1 cellular context compared by ENCODE assay signal in genomic region chr16:67244387-67245188, GRCh38.
TF ChIP-seq lines count a peak whose summit lies in the region.

No MANE protein-coding gene starts in this region.

TF ChIP-seq in K562, 482 proteins besides CTCF, POLR2A, EP300 and RAD21 (continues in another document):
- TF ChIP-seq ZNF785 (CRISPR knock-in tag; IDR thresholded peaks at IDR 0.05) (no peak), EGR1 (conservative IDR thresholded peaks at IDR 0.05) (peak; percentile 72), POLR2G (IDR thresholded peaks at IDR 0.05; ENCODE audit: low read depth, low read length) (0 out of 2 replicates have a peak, but pooled peaks have one; percentile 24), FOXA3 (CRISPR knock-in tag; conservative IDR thresholded peaks at IDR 0.05 in 1 of 2, IDR thresholded peaks at IDR 0.05 in 1 of 2) (peak in 1 of 2 experiments; percentile 68; a peak in 1 of 4 replicates), SPI1 (IDR thresholded peaks at IDR 0.05; ENCODE audit: borderline replicate concordance, low read depth, low read length) (peak; percentile 58; the same call in 1 of the 2 replicates), CTBP1 (IDR thresholded peaks at IDR 0.05; ENCODE audit: borderline replicate concordance) (peak; percentile 24; the same call in 1 of the 2 replicates), JUN (IDR thresholded peaks at IDR 0.05; ENCODE audit: borderline replicate concordance, low read depth, low read length) (peak; percentile 71), JUN (CRISPR knock-in tag; IDR thresholded peaks at IDR 0.05; ENCODE audit: borderline replicate concordance) (no peak), STAG1 (CRISPR knock-in tag; IDR thresholded peaks at IDR 0.05; ENCODE audit: borderline replicate concordance) (no peak), ATF7 (IDR thresholded peaks at IDR 0.05) (peak; percentile 31; the same call in 1 of the 2 replicates), MAZ (CRISPR knock-in tag; conservative IDR thresholded peaks at IDR 0.05 in 1 of 2, IDR thresholded peaks at IDR 0.05 in 1 of 2) (peak in 1 of 2 experiments; percentile 31; a peak in 1 of 4 replicates), TBP (optimal IDR thresholded peaks at IDR 0.05; ENCODE audit: low read depth, low read length) (peak; percentile 42), FOXK2 (conservative IDR thresholded peaks at IDR 0.05 in 1 of 2, IDR thresholded peaks at IDR 0.05 in 1 of 2; ENCODE audit: low read depth in 2 of 2) (0 out of 4 replicates have a peak, but pooled peaks of 1 of the 2 experiments have one; percentile 38), SMARCA4 (IDR thresholded peaks at IDR 0.05) (peak; percentile 51), UBTF (IDR thresholded peaks at IDR 0.05; ENCODE audit: borderline replicate concordance in 1 of 2, low read depth in 2 of 2, low read length in 2 of 2) (0 out of 4 replicates have a peak, but pooled peaks of 1 of the 2 experiments have one; percentile 58), HDAC2 (IDR thresholded peaks at IDR 0.05) (0 out of 2 replicates have a peak, but pooled peaks have one; percentile 33), RBFOX2 (IDR thresholded peaks at IDR 0.05; ENCODE audit: low read depth, low read length) (peak; percentile 36), ZNF584 (CRISPR knock-in tag; IDR thresholded peaks at IDR 0.05; ENCODE audit: low read depth) (0 out of 2 replicates have a peak, but pooled peaks have one; percentile 24), DACH1 (IDR thresholded peaks at IDR 0.05; ENCODE audit: partially characterized antibody) (peak; percentile 57), SMARCE1 (IDR thresholded peaks at IDR 0.05) (peak; percentile 40; the same call in 1 of the 2 replicates), ARID1B (IDR thresholded peaks at IDR 0.05) (peak; percentile 14; the same call in 1 of the 2 replicates), KDM5B (IDR thresholded peaks at IDR 0.05; ENCODE audit: insufficient replicate concordance, low read depth, low read length) (peak; percentile 10), SMAD4 (CRISPR knock-in tag; conservative IDR thresholded peaks at IDR 0.05) (0 out of 2 replicates have a peak, but pooled peaks have one; percentile 20), POLR2AphosphoS5 (IDR thresholded peaks at IDR 0.05; ENCODE audit: control insufficient read depth, insufficient read depth, low read depth, low read length) (peak; percentile 61), PHF20 (IDR thresholded peaks at IDR 0.05; ENCODE audit: partially characterized antibody) (no peak), TEAD4 (IDR thresholded peaks at IDR 0.05; ENCODE audit: low read length) (no peak), TEAD4 (CRISPR knock-in tag; IDR thresholded peaks at IDR 0.05; ENCODE audit: borderline replicate concordance) (0 out of 2 replicates have a peak, but pooled peaks have one; percentile 42), TCFL5 (CRISPR knock-in tag; conservative IDR thresholded peaks at IDR 0.05) (no peak), USF1 (CRISPR knock-in tag; IDR thresholded peaks at IDR 0.05) (0 out of 2 replicates have a peak, but pooled peaks have one; percentile 8), FOSL1 (tag; conservative IDR thresholded peaks at IDR 0.05) (peak; percentile 87), ATF1 (CRISPR knock-in tag; IDR thresholded peaks at IDR 0.05) (no peak), ATF1 (tag; IDR thresholded peaks at IDR 0.05) (0 out of 2 replicates have a peak, but pooled peaks have one; percentile 7), YY1 (IDR thresholded peaks at IDR 0.05; ENCODE audit: borderline replicate concordance in 1 of 3, control insufficient read depth in 1 of 3, extremely low read depth in 1 of 3, insufficient read depth in 3 of 3, insufficient read length in 1 of 3, insufficient replicate concordance in 2 of 3, low read depth in 1 of 3, low read length in 2 of 3) (no peak), PHF21A (IDR thresholded peaks at IDR 0.05; ENCODE audit: borderline replicate concordance, low read depth) (no peak), JUND (IDR thresholded peaks at IDR 0.05; ENCODE audit: borderline replicate concordance, low read depth, low read length) (peak; percentile 85), JUND (tag; IDR thresholded peaks at IDR 0.05; ENCODE audit: borderline replicate concordance, low read depth, low read length) (peak; percentile 79; the same call in 1 of the 3 replicates), TAF1 (IDR thresholded peaks at IDR 0.05; ENCODE audit: control insufficient read depth, extremely low read depth, insufficient read depth, low read length, severe bottlenecking) (peak; percentile 51), CTCFL (IDR thresholded peaks at IDR 0.05; ENCODE audit: borderline replicate concordance, insufficient read depth, low read depth, low read length, poor library complexity, severe bottlenecking) (peak; percentile 58), HDAC8 (tag; IDR thresholded peaks at IDR 0.05) (no peak)
- TF ChIP-seq, protein P1, sequence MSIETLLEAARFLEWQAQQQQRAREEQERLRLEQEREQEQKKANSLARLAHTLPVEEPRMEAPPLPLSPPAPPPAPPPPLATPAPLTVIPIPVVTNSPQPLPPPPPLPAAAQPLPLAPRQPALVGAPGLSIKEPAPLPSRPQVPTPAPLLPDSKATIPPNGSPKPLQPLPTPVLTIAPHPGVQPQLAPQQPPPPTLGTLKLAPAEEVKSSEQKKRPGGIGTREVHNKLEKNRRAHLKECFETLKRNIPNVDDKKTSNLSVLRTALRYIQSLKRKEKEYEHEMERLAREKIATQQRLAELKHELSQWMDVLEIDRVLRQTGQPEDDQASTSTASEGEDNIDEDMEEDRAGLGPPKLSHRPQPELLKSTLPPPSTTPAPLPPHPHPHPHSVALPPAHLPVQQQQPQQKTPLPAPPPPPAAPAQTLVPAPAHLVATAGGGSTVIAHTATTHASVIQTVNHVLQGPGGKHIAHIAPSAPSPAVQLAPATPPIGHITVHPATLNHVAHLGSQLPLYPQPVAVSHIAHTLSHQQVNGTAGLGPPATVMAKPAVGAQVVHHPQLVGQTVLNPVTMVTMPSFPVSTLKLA (conservative IDR thresholded peaks at IDR 0.05), result 0 out of 4 replicates have a peak, but pooled peaks of 1 of the 2 experiments have one; percentile 22
- TF ChIP-seq, protein P2, sequence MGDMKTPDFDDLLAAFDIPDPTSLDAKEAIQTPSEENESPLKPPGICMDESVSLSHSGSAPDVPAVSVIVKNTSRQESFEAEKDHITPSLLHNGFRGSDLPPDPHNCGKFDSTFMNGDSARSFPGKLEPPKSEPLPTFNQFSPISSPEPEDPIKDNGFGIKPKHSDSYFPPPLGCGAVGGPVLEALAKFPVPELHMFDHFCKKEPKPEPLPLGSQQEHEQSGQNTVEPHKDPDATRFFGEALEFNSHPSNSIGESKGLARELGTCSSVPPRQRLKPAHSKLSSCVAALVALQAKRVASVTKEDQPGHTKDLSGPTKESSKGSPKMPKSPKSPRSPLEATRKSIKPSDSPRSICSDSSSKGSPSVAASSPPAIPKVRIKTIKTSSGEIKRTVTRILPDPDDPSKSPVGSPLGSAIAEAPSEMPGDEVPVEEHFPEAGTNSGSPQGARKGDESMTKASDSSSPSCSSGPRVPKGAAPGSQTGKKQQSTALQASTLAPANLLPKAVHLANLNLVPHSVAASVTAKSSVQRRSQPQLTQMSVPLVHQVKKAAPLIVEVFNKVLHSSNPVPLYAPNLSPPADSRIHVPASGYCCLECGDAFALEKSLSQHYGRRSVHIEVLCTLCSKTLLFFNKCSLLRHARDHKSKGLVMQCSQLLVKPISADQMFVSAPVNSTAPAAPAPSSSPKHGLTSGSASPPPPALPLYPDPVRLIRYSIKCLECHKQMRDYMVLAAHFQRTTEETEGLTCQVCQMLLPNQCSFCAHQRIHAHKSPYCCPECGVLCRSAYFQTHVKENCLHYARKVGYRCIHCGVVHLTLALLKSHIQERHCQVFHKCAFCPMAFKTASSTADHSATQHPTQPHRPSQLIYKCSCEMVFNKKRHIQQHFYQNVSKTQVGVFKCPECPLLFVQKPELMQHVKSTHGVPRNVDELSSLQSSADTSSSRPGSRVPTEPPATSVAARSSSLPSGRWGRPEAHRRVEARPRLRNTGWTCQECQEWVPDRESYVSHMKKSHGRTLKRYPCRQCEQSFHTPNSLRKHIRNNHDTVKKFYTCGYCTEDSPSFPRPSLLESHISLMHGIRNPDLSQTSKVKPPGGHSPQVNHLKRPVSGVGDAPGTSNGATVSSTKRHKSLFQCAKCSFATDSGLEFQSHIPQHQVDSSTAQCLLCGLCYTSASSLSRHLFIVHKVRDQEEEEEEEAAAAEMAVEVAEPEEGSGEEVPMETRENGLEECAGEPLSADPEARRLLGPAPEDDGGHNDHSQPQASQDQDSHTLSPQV (IDR thresholded peaks at IDR 0.05), result 0 out of 2 replicates have a peak, but pooled peaks have one; percentile 32
- TF ChIP-seq, protein P3, sequence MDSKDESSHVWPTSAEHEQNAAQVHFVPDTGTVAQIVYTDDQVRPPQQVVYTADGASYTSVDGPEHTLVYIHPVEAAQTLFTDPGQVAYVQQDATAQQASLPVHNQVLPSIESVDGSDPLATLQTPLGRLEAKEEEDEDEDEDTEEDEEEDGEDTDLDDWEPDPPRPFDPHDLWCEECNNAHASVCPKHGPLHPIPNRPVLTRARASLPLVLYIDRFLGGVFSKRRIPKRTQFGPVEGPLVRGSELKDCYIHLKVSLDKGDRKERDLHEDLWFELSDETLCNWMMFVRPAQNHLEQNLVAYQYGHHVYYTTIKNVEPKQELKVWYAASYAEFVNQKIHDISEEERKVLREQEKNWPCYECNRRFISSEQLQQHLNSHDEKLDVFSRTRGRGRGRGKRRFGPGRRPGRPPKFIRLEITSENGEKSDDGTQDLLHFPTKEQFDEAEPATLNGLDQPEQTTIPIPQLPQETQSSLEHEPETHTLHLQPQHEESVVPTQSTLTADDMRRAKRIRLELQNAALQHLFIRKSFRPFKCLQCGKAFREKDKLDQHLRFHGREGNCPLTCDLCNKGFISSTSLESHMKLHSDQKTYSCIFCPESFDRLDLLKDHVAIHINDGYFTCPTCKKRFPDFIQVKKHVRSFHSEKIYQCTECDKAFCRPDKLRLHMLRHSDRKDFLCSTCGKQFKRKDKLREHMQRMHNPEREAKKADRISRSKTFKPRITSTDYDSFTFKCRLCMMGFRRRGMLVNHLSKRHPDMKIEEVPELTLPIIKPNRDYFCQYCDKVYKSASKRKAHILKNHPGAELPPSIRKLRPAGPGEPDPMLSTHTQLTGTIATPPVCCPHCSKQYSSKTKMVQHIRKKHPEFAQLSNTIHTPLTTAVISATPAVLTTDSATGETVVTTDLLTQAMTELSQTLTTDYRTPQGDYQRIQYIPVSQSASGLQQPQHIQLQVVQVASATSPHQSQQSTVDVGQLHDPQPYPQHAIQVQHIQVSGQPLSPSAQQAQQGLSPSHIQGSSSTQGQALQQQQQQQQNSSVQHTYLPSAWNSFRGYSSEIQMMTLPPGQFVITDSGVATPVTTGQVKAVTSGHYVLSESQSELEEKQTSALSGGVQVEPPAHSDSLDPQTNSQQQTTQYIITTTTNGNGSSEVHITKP (IDR thresholded peaks at IDR 0.05; ENCODE audit: partially characterized antibody), result peak; percentile 63
- TF ChIP-seq, protein P4, sequence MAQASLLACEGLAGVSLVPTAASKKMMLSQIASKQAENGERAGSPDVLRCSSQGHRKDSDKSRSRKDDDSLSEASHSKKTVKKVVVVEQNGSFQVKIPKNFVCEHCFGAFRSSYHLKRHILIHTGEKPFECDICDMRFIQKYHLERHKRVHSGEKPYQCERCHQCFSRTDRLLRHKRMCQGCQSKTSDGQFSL (CRISPR knock-in tag; IDR thresholded peaks at IDR 0.05), result 0 out of 2 replicates have a peak, but pooled peaks have one; percentile 36
- TF ChIP-seq, protein P4 (tag; IDR thresholded peaks at IDR 0.05), result no peak
- TF ChIP-seq, protein P5, sequence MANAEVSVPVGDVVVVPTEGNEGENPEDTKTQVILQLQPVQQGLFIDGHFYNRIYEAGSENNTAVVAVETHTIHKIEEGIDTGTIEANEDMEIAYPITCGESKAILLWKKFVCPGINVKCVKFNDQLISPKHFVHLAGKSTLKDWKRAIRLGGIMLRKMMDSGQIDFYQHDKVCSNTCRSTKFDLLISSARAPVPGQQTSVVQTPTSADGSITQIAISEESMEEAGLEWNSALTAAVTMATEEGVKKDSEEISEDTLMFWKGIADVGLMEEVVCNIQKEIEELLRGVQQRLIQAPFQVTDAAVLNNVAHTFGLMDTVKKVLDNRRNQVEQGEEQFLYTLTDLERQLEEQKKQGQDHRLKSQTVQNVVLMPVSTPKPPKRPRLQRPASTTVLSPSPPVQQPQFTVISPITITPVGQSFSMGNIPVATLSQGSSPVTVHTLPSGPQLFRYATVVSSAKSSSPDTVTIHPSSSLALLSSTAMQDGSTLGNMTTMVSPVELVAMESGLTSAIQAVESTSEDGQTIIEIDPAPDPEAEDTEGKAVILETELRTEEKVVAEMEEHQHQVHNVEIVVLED (CRISPR knock-in tag; IDR thresholded peaks at IDR 0.05), result no peak
